8 cellular contexts compared by ENCODE assay signal in genomic region chr14:73612339-73613045, GRCh38. TPM values are rescaled to one million over a fixed set of nuclear protein-coding genes. Genes with fewer than 3 reads are reported as not detected.
DNase-seq lines count a peak whose midpoint lies in the region; ATAC-seq and TF ChIP-seq lines count a peak whose summit lies in the region.

A gene with protein sequence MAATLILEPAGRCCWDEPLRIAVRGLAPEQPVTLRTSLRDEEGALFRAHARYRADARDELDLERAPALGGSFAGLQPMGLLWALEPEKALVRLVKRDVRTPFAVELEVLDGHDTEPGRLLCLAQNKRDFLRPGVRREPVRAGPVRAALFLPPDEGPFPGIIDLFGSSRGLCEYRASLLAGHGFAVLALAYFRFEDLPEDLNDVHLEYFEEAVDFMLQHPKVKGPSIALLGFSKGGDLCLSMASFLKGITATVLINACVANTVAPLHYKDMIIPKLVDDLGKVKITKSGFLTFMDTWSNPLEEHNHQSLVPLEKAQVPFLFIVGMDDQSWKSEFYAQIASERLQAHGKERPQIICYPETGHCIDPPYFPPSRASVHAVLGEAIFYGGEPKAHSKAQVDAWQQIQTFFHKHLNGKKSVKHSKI (plus strand): TSS chr14:73612517. CDS start chr14:73612572, 55 bp downstream.

- H4K91ac ChIP-seq in neuronal stem cell (ENCODE audit: low read depth, low read length, poor library complexity) = no peak within 1 kb of the TSS

- H3K14ac ChIP-seq in neuronal stem cell (ENCODE audit: low read length) = peak within 1 kb of the TSS; percentile 89

- H2BK15ac ChIP-seq in neuronal stem cell (ENCODE audit: low read length) = peak within 1 kb of the TSS; percentile 67

- peak within 1 kb of the TSS; percentile 99 for H2AFZ ChIP-seq in neuronal stem cell (ENCODE audit: low read length)

- H3K4me3 ChIP-seq in BLaER1 treated with 17β-estradiol and CSF1 and Interleukin-3, amounts not matched to agents 10 nM and 100 nM = peak within 1 kb of the TSS; percentile 57 to 77 (median 66)
- H3K4me3 ChIP-seq in gastroesophageal sphincter (peak within 1 kb of the TSS; percentile 53 to 77), neuronal stem cell (ENCODE audit: low read length in 2 of 2) (peak within 1 kb of the TSS; percentile 71 to 95), subcutaneous abdominal adipose tissue (ENCODE audit: low read depth in 1 of 5, low read length in 5 of 5) (peak within 1 kb of the TSS; percentile 71 to 87 (median 80))

- no peak for TF ChIP-seq EP300 in gastroesophageal sphincter (IDR thresholded peaks at IDR 0.05)

- no peak within 1 kb of the TSS for H4K8ac ChIP-seq in neuronal stem cell (ENCODE audit: low read depth, low read length)

- H3K36me3 ChIP-seq in BLaER1 treated with 17β-estradiol and CSF1 and Interleukin-3, amounts not matched to agents 10 nM and 100 nM = no peaks in the 10 kb centered on the region
- H3K36me3 ChIP-seq in gastroesophageal sphincter = no peaks in the 10 kb centered on the region
- H3K36me3 ChIP-seq in neuronal stem cell (replicated peaks in 1 of 2; ENCODE audit: control insufficient read depth in 2 of 2, insufficient read depth in 2 of 2, low read length in 2 of 2) = no peaks in the 10 kb centered on the region
- H3K36me3 ChIP-seq in subcutaneous abdominal adipose tissue (ENCODE audit: control insufficient read depth in 5 of 5, insufficient read depth in 5 of 5, low read length in 5 of 5) = no peaks in the 10 kb centered on the region

- peak within 1 kb of the TSS; percentile 96 for H3K23ac ChIP-seq in neuronal stem cell (ENCODE audit: low read depth, low read length, poor library complexity)

- peak within 1 kb of the TSS; percentile 97 for H2BK12ac ChIP-seq in neuronal stem cell (ENCODE audit: low read length)

- H3K4ac ChIP-seq in neuronal stem cell (ENCODE audit: low read length) = no peak within 1 kb of the TSS

- H3K9ac ChIP-seq in BLaER1 treated with 17β-estradiol and CSF1 and Interleukin-3, amounts not matched to agents 10 nM and 100 nM = peak within 1 kb of the TSS; percentile 41 to 76 (median 65); a peak in 20 of 22 replicates
- H3K9ac ChIP-seq in neuronal stem cell (ENCODE audit: low read depth, low read length, poor library complexity) = peak within 1 kb of the TSS; percentile 95
- peak within 1 kb of the TSS in 4 of 5 donors; percentile 16 to 66 (median 40) for H3K9ac ChIP-seq in subcutaneous abdominal adipose tissue (ENCODE audit: low read length in 5 of 5)

- no peaks in the 10 kb centered on the region for H4K20me1 ChIP-seq in BLaER1 treated with 17β-estradiol and CSF1 and Interleukin-3, amounts not matched to agents 10 nM and 100 nM

- peak; percentile 77 for ATAC-seq in GM19351 (IDR thresholded peaks at IDR 0.05; ENCODE audit: unreplicated experiment)
- ATAC-seq in gastroesophageal sphincter = peak; percentile 93

- no peak within 1 kb of the TSS for H2AK5ac ChIP-seq in neuronal stem cell (ENCODE audit: low read depth, low read length)

- peaks cover 0 to 18% (median 6%) of the 10 kb centered on the region in 10 experiments; a peak in 10 of 20 replicates for H3K4me1 ChIP-seq in BLaER1 treated with 17β-estradiol and CSF1 and Interleukin-3, amounts not matched to agents 10 nM and 100 nM
- H3K4me1 ChIP-seq in gastroesophageal sphincter (peaks cover 0 to 12% (median 0%) of the 10 kb centered on the region in 3 donors), neuronal stem cell (ENCODE audit: control insufficient read depth in 2 of 2, insufficient read depth in 1 of 2, low read depth in 1 of 2, low read length in 2 of 2) (peaks cover 2 to 5% of the 10 kb centered on the region in 2 donors), subcutaneous abdominal adipose tissue (ENCODE audit: control insufficient read depth in 5 of 5, insufficient read depth in 5 of 5, low read length in 5 of 5) (peaks cover 0 to 22% (median 15%) of the 10 kb centered on the region in 5 donors)

- 0% methylated on average over 1 to 4 of the region's 84 CpGs for WGBS in gastroesophageal sphincter (ENCODE audit: low coverage in 1 of 2), 2 donors
- WGBS in neuronal stem cell (ENCODE audit: extremely low coverage in 2 of 2, insufficient read length in 2 of 2, insufficient replicate concordance in 1 of 2), 2 donors = no CpG with 5 or more reads among the region's 84 CpGs

- H3K9me3 ChIP-seq in BLaER1 treated with 17β-estradiol and CSF1 and Interleukin-3, amounts not matched to agents 10 nM and 100 nM (replicated peaks in 1 of 11) = peaks cover 0 to 9% (median 6%) of the 10 kb centered on the region in 11 experiments; a peak in 10 of 22 replicates
- H3K9me3 ChIP-seq in gastroesophageal sphincter (no peaks in the 10 kb centered on the region), neuronal stem cell (replicated peaks in 1 of 2; ENCODE audit: control insufficient read depth in 2 of 2, insufficient read depth in 1 of 2, low read depth in 1 of 2, low read length in 2 of 2) (no peaks in the 10 kb centered on the region), subcutaneous abdominal adipose tissue (ENCODE audit: control insufficient read depth in 5 of 5, low read length in 5 of 5) (peaks cover 0 to 4% (median 0%) of the 10 kb centered on the region in 5 donors)

- H3K18ac ChIP-seq in neuronal stem cell (ENCODE audit: low read length) = peak within 1 kb of the TSS; percentile 97

- H2BK5ac ChIP-seq in neuronal stem cell (ENCODE audit: low read length) = peak within 1 kb of the TSS; percentile 39

- no peak within 1 kb of the TSS for H2BK120ac ChIP-seq in neuronal stem cell (ENCODE audit: low read depth, low read length)

- DNase-seq in HT-29 (ENCODE audit: low spot score) (peak; percentile 52), SIG-M5 treated with dmso at 0.1 percent for 504 hours (lab: John Stamatoyannopoulos, UW; ENCODE audit: unreplicated experiment) (peak; percentile 46), neuronal stem cell (ENCODE audit: low spot score) (peak; percentile 64)
- DNase-seq in activated naive CD4-positive, alpha-beta T cell treated with Interleukin-2 at 50 U/mL for 16 hours = peak; percentile 68

- H3K27me3 ChIP-seq in BLaER1 treated with 17β-estradiol and CSF1 and Interleukin-3, amounts not matched to agents 10 nM and 100 nM = peaks cover 27 to 41% (median 36%) of the 10 kb centered on the region in 11 experiments
- H3K27me3 ChIP-seq in gastroesophageal sphincter = no peaks in the 10 kb centered on the region
- peaks cover 0 to 16% (median 12%) of the 10 kb centered on the region in 3 experiments for H3K27me3 ChIP-seq in neuronal stem cell (ENCODE audit: control insufficient read depth in 3 of 3, insufficient read depth in 3 of 3, low read depth in 1 of 3, low read length in 3 of 3)
- H3K27me3 ChIP-seq in subcutaneous abdominal adipose tissue (ENCODE audit: control insufficient read depth in 5 of 5, insufficient read depth in 4 of 5, low read length in 5 of 5) = no peaks in the 10 kb centered on the region

- peak within 1 kb of the TSS; percentile 71 to 94 (median 84) for H3K4me2 ChIP-seq in BLaER1 treated with 17β-estradiol and CSF1 and Interleukin-3, amounts not matched to agents 10 nM and 100 nM
- H3K4me2 ChIP-seq in neuronal stem cell (ENCODE audit: insufficient read depth, low read length, poor library complexity, severe bottlenecking) = peak within 1 kb of the TSS; percentile 80

- peak; percentile 33 to 63 for TF ChIP-seq POLR2A in gastroesophageal sphincter (IDR thresholded peaks at IDR 0.05)

- H3K27ac ChIP-seq in BLaER1 treated with 17β-estradiol and CSF1 and Interleukin-3, amounts not matched to agents 10 nM and 100 nM = peak within 1 kb of the TSS in 4 of 11 experiments; percentile 2 to 40 (median 12); a peak in 3 of 22 replicates
- H3K27ac ChIP-seq in gastroesophageal sphincter (peak within 1 kb of the TSS; percentile 72 to 92 (median 88)), neuronal stem cell (replicated peaks; ENCODE audit: low read length) (no peak within 1 kb of the TSS), subcutaneous abdominal adipose tissue (ENCODE audit: low read depth, low read length) (peak within 1 kb of the TSS; percentile 72)

- no peak for TF ChIP-seq CTCF in gastroesophageal sphincter (IDR thresholded peaks at IDR 0.05)

- H3K79me1 ChIP-seq in neuronal stem cell (ENCODE audit: low read depth, low read length) = no peaks in the 10 kb centered on the region

RNA-seq across cellular contexts. Expression of the gene that starts here (rescaled TPM):
- total RNA-seq in HT-29 (2014; rRNA removed; shearing (Covaris generic)) = not detected in 2 replicates
- not detected for total RNA-seq in gastroesophageal sphincter
- polyA plus RNA-seq in neuronal stem cell (2013, experiment 1 of 2) = not detected
- not detected for polyA plus RNA-seq in neuronal stem cell (2013, experiment 2 of 2)

Comparison
In these comparisons a context has a peak if more than half of its experiments do, and no peak if none do; other contexts are left out.
1. Peak in DNase-seq in HT-29; RNA of the gene not detected or under 1 TPM.
2. Peak in ATAC-seq, H3K4me3 ChIP-seq and H3K27ac ChIP-seq in gastroesophageal sphincter; RNA of the gene not detected or under 1 TPM.
3. H3K9ac ChIP-seq: peak in every context shown above with its lines; median percentile 95 in neuronal stem cell; 65 in BLaER1 treated with 17β-estradiol and CSF1 and Interleukin-3, amounts not matched to agents 10 nM and 100 nM; 40 in subcutaneous abdominal adipose tissue.